ENCODE assay signal across 9 cellular contexts in genomic region chr17:81119223-81120148, GRCh38. TPM values are rescaled to one million over a fixed set of nuclear protein-coding genes. Genes with fewer than 3 reads are reported as not detected.
A peak's percentile ranks its signal among the peaks of the same experiment; 100 is the strongest.
DNase-seq lines count a peak whose midpoint lies in the region; ATAC-seq and TF ChIP-seq lines count a peak whose summit lies in the region.
"Had no signal": no experiment of that assay in that cellular context is flagged by ENCODE, and none has a peak within 500 bp of the region (broad histone marks: within the 10 kb centered on the region; RNA-seq: fewer than 3 reads in every experiment).

No MANE protein-coding gene starts in this region.

- H3K4me1 ChIP-seq in IMR-90 (ENCODE audit: control insufficient read depth, insufficient read depth, low read length), result peaks cover 3% of the 10 kb centered on the region
- peaks cover 0 to 9% (median 4%) of the 10 kb centered on the region in 4 donors for H3K4me1 ChIP-seq in transverse colon

- no peaks in the 10 kb centered on the region for H3K36me3 Mint-ChIP-seq in T-cell
- H3K36me3 Mint-ChIP-seq in activated naive CD8-positive, alpha-beta T cell treated with anti-CD3 and anti-CD28 coated beads, Interleukin-2, amount 50 U/mL, for 24 hours (ENCODE audit: low read depth), result no peaks in the 10 kb centered on the region

- 31% methylated on average over 51 of the region's 89 CpGs; no CpG with 5 or more reads in 1 of the 2 experiments for WGBS in IMR-90 (ENCODE audit: extremely low coverage in 2 of 2, insufficient read length in 1 of 2), 2 experiments
- 41% methylated on average over 76 of the region's 89 CpGs; no CpG with 5 or more reads in 1 of the 2 donors for WGBS in transverse colon (ENCODE audit: low coverage in 1 of 2), 2 donors

- H3K4me1 Mint-ChIP-seq in T-cell, result peaks cover 0 to 6% (median 5%) of the 10 kb centered on the region in 3 donors
- no peaks in the 10 kb centered on the region for H3K4me1 Mint-ChIP-seq in activated naive CD8-positive, alpha-beta T cell treated with anti-CD3 and anti-CD28 coated beads, Interleukin-2, amount 50 U/mL, for 24 hours

- H4K5ac ChIP-seq in IMR-90 (ENCODE audit: low read depth, low read length), result 0 out of 2 replicates have a peak overlapping the region, but pooled peaks have one; percentile 15

- H3K9me1 ChIP-seq in IMR-90 (ENCODE audit: insufficient read depth, low read length), result no peaks in the 10 kb centered on the region

- no peak overlapping the region for H2BK5ac ChIP-seq in IMR-90 (ENCODE audit: low read depth, low read length, poor library complexity, severe bottlenecking)

- H3K27ac ChIP-seq in IMR-90 (ENCODE audit: insufficient read depth, low read length) (no peak overlapping the region), transverse colon (no peak overlapping the region)

- POLR2A ChIA-PET in IMR-90 (lab: Charles Lee; ENCODE audit: unreplicated experiment) (no interaction called here), T-cell (lab: Charles Lee) (no interaction called here)

- in situ Hi-C loops in IMR-90 (cut with MboI; ENCODE audit: low sequenced_read_pairs), result no loop called here
- in situ Hi-C loops in transverse colon (cut with MboI; ENCODE audit: low pct_ligation_motif_present in 1 of 4, low pct_unique_long_range_greater_than_20kb in 1 of 4, low sequenced_read_pairs in 3 of 4), result no loop called here

- no peak overlapping the region for H2AK5ac ChIP-seq in IMR-90 (ENCODE audit: low read depth, low read length)

- no peak overlapping the region for H3K18ac ChIP-seq in IMR-90 (ENCODE audit: low read depth, low read length)

- H2AK9ac ChIP-seq in IMR-90 (replicated peaks; ENCODE audit: low read depth, low read length, poor library complexity), result no peak overlapping the region

- peak; percentile 75 for ATAC-seq in IMR-90 (ENCODE audit: low read depth)
- ATAC-seq in T-cell (replicated peaks in 1 of 4), result peak; percentile 58 to 84 (median 66)
- peak; percentile 50 for ATAC-seq in activated naive CD8-positive, alpha-beta T cell treated with anti-CD3 and anti-CD28 coated beads, Interleukin-2, amount 50 U/mL, for 24 hours
- ATAC-seq in HG02840 (IDR thresholded peaks at IDR 0.05; ENCODE audit: low FRiP score, unreplicated experiment), result no peak

- H3K36me3 ChIP-seq in IMR-90 (ENCODE audit: control insufficient read depth, insufficient read depth, low read length), result no peaks in the 10 kb centered on the region
- H3K36me3 ChIP-seq in transverse colon, result no peaks in the 10 kb centered on the region

- H3K56ac ChIP-seq in IMR-90 (ENCODE audit: extremely low read depth, insufficient read depth, low read length), result no peak overlapping the region

- no peak for TF ChIP-seq RAD21 in IMR-90 (IDR thresholded peaks at IDR 0.05; ENCODE audit: low read length)

- H3K4me3 Mint-ChIP-seq in T-cell, result peak overlapping the region in 2 of 3 donors; percentile 58 to 59
- peak overlapping the region; percentile 43 for H3K4me3 Mint-ChIP-seq in activated naive CD8-positive, alpha-beta T cell treated with anti-CD3 and anti-CD28 coated beads, Interleukin-2, amount 50 U/mL, for 24 hours

- no peak for TF ChIP-seq POLR2A in IMR-90 (IDR thresholded peaks at IDR 0.05; ENCODE audit: low read depth, low read length)
- TF ChIP-seq POLR2A in transverse colon (IDR thresholded peaks at IDR 0.05), result no peak

- dilution Hi-C loops in IMR-90 (cut with HindIII; ENCODE audit: low sequenced_read_pairs, unreplicated experiment), result no loop called here

- H3K9me3 Mint-ChIP-seq in T-cell, result no peaks in the 10 kb centered on the region
- H3K9me3 Mint-ChIP-seq in activated naive CD8-positive, alpha-beta T cell treated with anti-CD3 and anti-CD28 coated beads, Interleukin-2, amount 50 U/mL, for 24 hours, result no peaks in the 10 kb centered on the region

- H3K4me3 ChIP-seq in IMR-90 (ENCODE audit: insufficient read depth, low read depth, low read length), result peak overlapping the region; percentile 49
- peak overlapping the region in 2 of 4 donors; percentile 21 to 26 for H3K4me3 ChIP-seq in transverse colon

- no peak overlapping the region for H2BK20ac ChIP-seq in IMR-90 (ENCODE audit: low read depth, low read length)

- BruUV-seq in IMR-90 (replicated peaks; lab: Mats Ljungman, UMichigan), result no TSS peak

- no peaks in the 10 kb centered on the region for H3K9me3 ChIP-seq in IMR-90 (ENCODE audit: control insufficient read depth, insufficient read depth, low read length)
- H3K9me3 ChIP-seq in transverse colon, result no peaks in the 10 kb centered on the region

- no peak overlapping the region for H2BK120ac ChIP-seq in IMR-90 (ENCODE audit: low read depth, low read length)

- H3K14ac ChIP-seq in IMR-90 (replicated peaks; ENCODE audit: low read depth, low read length), result 0 out of 2 replicates have a peak overlapping the region, but pooled peaks have one; percentile 13

- no peaks in the 10 kb centered on the region for H3K79me1 ChIP-seq in IMR-90 (ENCODE audit: low read depth in 1 of 2, low read length in 2 of 2)

- intact Hi-C loops in IMR-90 (cut with micrococcal nuclease), result no loop called here
- intact Hi-C loops in cardiac septum (cut with DNase I), result no loop called here
- intact Hi-C loops in posterior cingulate gyrus (cut with DNase I), result no loop called here
- intact Hi-C loops in transverse colon (cut with DNase I; ENCODE audit: low total_unique reads), result no loop called here

- TF ChIP-seq EP300 in transverse colon (IDR thresholded peaks at IDR 0.05; ENCODE audit: low read depth), result no peak

- DNase-seq in DMS153 (lab: John Stamatoyannopoulos, UW) (peak; percentile 96), IMR-90 (peak; percentile 92), T-cell (peak; percentile 23 to 91 (median 82)), cardiac septum (ENCODE audit: low spot score) (peak; percentile 88), posterior cingulate gyrus (peak; percentile 89 to 100 (median 92)), transverse colon (peak; percentile 71)
- peak; percentile 88 for DNase-seq in activated naive CD8-positive, alpha-beta T cell treated with anti-CD3 and anti-CD28 coated beads, Interleukin-2, amount 50 U/mL, for 24 hours

- H3K4ac ChIP-seq in IMR-90 (ENCODE audit: low read depth, low read length), result no peak overlapping the region; the same call in 1 of the 2 replicates

- peak overlapping the region; percentile 93 for H3K4me2 ChIP-seq in IMR-90 (ENCODE audit: low read depth, low read length)

- H4K8ac ChIP-seq in IMR-90 (ENCODE audit: low read depth in 2 of 2, low read length in 2 of 2), result peak overlapping the region in 1 of 2 experiments; percentile 49; a peak in 1 of 4 replicates

- H4K91ac ChIP-seq in IMR-90 (ENCODE audit: insufficient read depth, low read depth, low read length), result no peak overlapping the region

- CTCF ChIA-PET in IMR-90 (lab: Yijun Ruan, JAX) (no interaction called here), T-cell (lab: Charles Lee) (interaction anchor here in 1 of 2 donors (0.5 kb wide), 1 partner anchor 973 kb away, joined by 3 read pairs; no protein-coding TSS in a partner anchor)

- no peaks in the 10 kb centered on the region for H4K20me1 ChIP-seq in IMR-90 (ENCODE audit: insufficient read depth, low read length)

- H3K27me3 ChIP-seq in IMR-90 (ENCODE audit: control insufficient read depth, insufficient read depth, low read length), result peaks cover 27% of the 10 kb centered on the region; the same call in 1 of the 2 replicates
- H3K27me3 ChIP-seq in transverse colon, result peaks cover 4% of the 10 kb centered on the region

- H3K27ac Mint-ChIP-seq in T-cell, result no peak overlapping the region
- no peak overlapping the region for H3K27ac Mint-ChIP-seq in activated naive CD8-positive, alpha-beta T cell treated with anti-CD3 and anti-CD28 coated beads, Interleukin-2, amount 50 U/mL, for 24 hours

- H2AFZ ChIP-seq in IMR-90 (replicated peaks; ENCODE audit: low read length, poor library complexity), result peak overlapping the region; percentile 91

- H3K27me3 Mint-ChIP-seq in T-cell, result peaks cover 0 to 4% of the 10 kb centered on the region in 2 donors
- no peaks in the 10 kb centered on the region for H3K27me3 Mint-ChIP-seq in activated naive CD8-positive, alpha-beta T cell treated with anti-CD3 and anti-CD28 coated beads, Interleukin-2, amount 50 U/mL, for 24 hours

- H3K9ac ChIP-seq in IMR-90 (ENCODE audit: low read depth, low read length), result no peak overlapping the region

- 0 out of 2 replicates have a peak, but pooled peaks have one; percentile 10 for TF ChIP-seq CTCF in IMR-90 (conservative IDR thresholded peaks at IDR 0.05; ENCODE audit: low read depth, low read length)
- TF ChIP-seq CTCF in transverse colon (IDR thresholded peaks at IDR 0.05), result no peak

- no peak overlapping the region for H3K23ac ChIP-seq in IMR-90 (ENCODE audit: low read depth, low read length)

- no peak overlapping the region for H2BK15ac ChIP-seq in IMR-90 (ENCODE audit: low read depth, low read length)

TF ChIP-seq in IMR-90, 13 proteins besides CTCF, POLR2A, EP300 and RAD21:
- TF ChIP-seq BHLHE40 (IDR thresholded peaks at IDR 0.05; ENCODE audit: low read depth, low read length) (peak; percentile 66), CEBPB (IDR thresholded peaks at IDR 0.05; ENCODE audit: low read depth, low read length) (0 out of 2 replicates have a peak, but pooled peaks have one; percentile 11), USF2 (IDR thresholded peaks at IDR 0.05; ENCODE audit: low read depth, low read length) (peak; percentile 78), MAFK (IDR thresholded peaks at IDR 0.05; ENCODE audit: low read depth, low read length) (no peak), FOS (IDR thresholded peaks at IDR 0.05; ENCODE audit: low read depth, low read length) (peak; percentile 4; the same call in 1 of the 2 replicates), MAZ (IDR thresholded peaks at IDR 0.05; ENCODE audit: borderline replicate concordance, low read depth, low read length) (peak; percentile 27; the same call in 1 of the 2 replicates), MXI1 (IDR thresholded peaks at IDR 0.05; ENCODE audit: borderline replicate concordance, low read depth, low read length) (no peak)

RNA-seq across cellular contexts. Expression of gene PVALEF, which starts 45.8 kb away (rescaled TPM):
- total RNA-seq in IMR-90 (2012; rRNA removed) (not detected in 2 replicates), T-cell (not detected), cardiac septum (not detected), transverse colon (not detected)
- polyA plus RNA-seq in IMR-90 (2012; rRNA removed), result not detected in 2 replicates
- polyA plus RNA-seq in IMR-90 (2012; cell fraction: cytosol; rRNA removed), result not detected in 2 replicates
- not detected in 2 replicates for polyA plus RNA-seq in IMR-90 (2012; cell fraction: nucleus; rRNA removed; ENCODE audit: low replicate concordance)
- polyA plus RNA-seq: adipose tissue had no signal

RNA-seq across cellular contexts. Expression of gene AATK, which starts 46.5 kb away (rescaled TPM):
- under 0.01 TPM in 1 of 2 replicates, not detected in the other for total RNA-seq in IMR-90 (2012; rRNA removed)
- polyA plus RNA-seq in IMR-90 (2012; rRNA removed), result 0.21 and 0.26 TPM in 2 replicates
- 0.05 and 0.24 TPM in 2 replicates for polyA plus RNA-seq in IMR-90 (2012; cell fraction: cytosol; rRNA removed)
- 0.38 and 0.65 TPM in 2 replicates for polyA plus RNA-seq in IMR-90 (2012; cell fraction: nucleus; rRNA removed; ENCODE audit: low replicate concordance)
- total RNA-seq in T-cell, result 10 to 100 TPM in 1 of 5 donors, under 1 TPM in 4; 0.63 to 11.1 (median 0.72) TPM
- total RNA-seq in cardiac septum, result 9.3 TPM
- total RNA-seq in transverse colon, result 10 to 100 TPM in 1 of 4 donors, 1 to 10 TPM in 3; 1.7 to 21.3 (median 8.6) TPM
